2 cellular contexts compared by ENCODE assay signal in genomic region chr1:240582953-240583352, GRCh38.
A peak's percentile ranks its signal among the peaks of the same experiment; 100 is the strongest.
TF ChIP-seq lines count a peak whose summit lies in the region.

No MANE protein-coding gene starts in this region.

TF ChIP-seq in HepG2, 621 proteins besides CTCF, POLR2A, EP300 and RAD21:
- TF ChIP-seq SALL1 (CRISPR knock-in tag; IDR thresholded peaks at IDR 0.05) (no peak), GFI1 (CRISPR knock-in tag; IDR thresholded peaks at IDR 0.05; ENCODE audit: borderline replicate concordance) (no peak), ZNF564 (CRISPR knock-in tag; IDR thresholded peaks at IDR 0.05) (no peak), SP140L (CRISPR knock-in tag; IDR thresholded peaks at IDR 0.05; ENCODE audit: borderline replicate concordance) (no peak), MTA1 (CRISPR knock-in tag; IDR thresholded peaks at IDR 0.05; ENCODE audit: borderline replicate concordance) (no peak), TFE3 (CRISPR knock-in tag; IDR thresholded peaks at IDR 0.05) (no peak), AHR (CRISPR knock-in tag; IDR thresholded peaks at IDR 0.05) (no peak), MAFF (IDR thresholded peaks at IDR 0.05; ENCODE audit: low read depth, low read length) (peak; percentile 66), KAT8 (CRISPR knock-in tag; IDR thresholded peaks at IDR 0.05) (no peak), HMGA1 (CRISPR knock-in tag; conservative IDR thresholded peaks at IDR 0.05) (no peak), ZBTB25 (CRISPR knock-in tag; IDR thresholded peaks at IDR 0.05) (no peak), MAFK (conservative IDR thresholded peaks at IDR 0.05 in 1 of 2, IDR thresholded peaks at IDR 0.05 in 1 of 2; ENCODE audit: low read length in 2 of 2) (peak; percentile 12 to 59; a peak in 3 of 4 replicates)

TF ChIP-seq in SK-N-SH treated with all-trans-retinoic acid at 6 μM for 48 hours, 23 proteins besides CTCF, POLR2A, EP300 and RAD21:
- TF ChIP-seq OSR1 (CRISPR knock-in tag; IDR thresholded peaks at IDR 0.05) (no peak), ZFP3 (CRISPR knock-in tag; IDR thresholded peaks at IDR 0.05) (no peak), ZC3H10 (CRISPR knock-in tag; IDR thresholded peaks at IDR 0.05) (0 out of 2 replicates have a peak, but pooled peaks have one; percentile 6), ARNTL (CRISPR knock-in tag; IDR thresholded peaks at IDR 0.05; ENCODE audit: borderline replicate concordance, low read depth) (no peak), GLIS3 (CRISPR knock-in tag; IDR thresholded peaks at IDR 0.05) (no peak), TSHZ2 (CRISPR knock-in tag; IDR thresholded peaks at IDR 0.05) (no peak), TCF4 (CRISPR knock-in tag; IDR thresholded peaks at IDR 0.05; ENCODE audit: borderline replicate concordance) (no peak)
